In genomic region chr5:114101153-114101552, GRCh38 we compare ENCODE assay signal across 1 cellular context.
TF ChIP-seq lines count a peak whose summit lies in the region.

No MANE protein-coding gene starts in this region.

TF ChIP-seq in Ishikawa, 13 proteins besides CTCF, POLR2A, EP300 and RAD21 (continued from another document):
- no peak for TF ChIP-seq REST (IDR thresholded peaks at IDR 0.05; ENCODE audit: low read depth)
